ENCODE assay signal across 10 cellular contexts in the genomic region with DNA sequence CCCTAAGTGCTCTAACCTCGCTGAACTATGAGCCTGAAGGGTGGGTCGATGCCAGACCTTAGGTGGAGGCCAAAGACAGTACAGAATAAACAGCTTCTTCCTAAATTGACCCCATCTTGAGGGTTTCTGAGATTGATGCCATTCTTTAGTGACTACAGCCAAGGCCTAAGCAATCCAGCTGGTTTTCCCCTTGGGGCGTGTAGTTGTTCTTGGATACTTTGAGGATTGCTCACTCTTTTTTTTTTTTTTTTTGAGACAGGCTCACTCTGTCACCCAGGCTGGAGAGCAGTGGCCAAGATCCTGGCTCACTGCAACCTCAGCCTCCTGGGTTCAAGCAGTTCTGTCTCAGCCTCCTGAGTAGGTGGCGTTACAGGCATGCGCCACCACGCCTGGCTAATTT. TPM values are rescaled to one million over a fixed set of nuclear protein-coding genes. Genes with fewer than 3 reads are reported as not detected.
DNase-seq lines count a peak whose midpoint lies in the region; FAIRE-seq and TF ChIP-seq lines count a peak whose summit lies in the region.
"Had no signal": no experiment of that assay in that cellular context is flagged by ENCODE, and none has a peak within 500 bp of the region (broad histone marks: within the 10 kb centered on the region; RNA-seq: fewer than 3 reads in every experiment).

No MANE protein-coding gene starts in this region.

- H2AFZ ChIP-seq in osteoblast (ENCODE audit: low read length): no peak overlapping the region

- peak overlapping the region; percentile 82 for H3K4me2 ChIP-seq in osteoblast (ENCODE audit: insufficient read depth, low read length)

- H3K27me3 ChIP-seq in SJSA1 (replicated peaks) (no peaks in the 10 kb centered on the region), endodermal cell (ENCODE audit: control insufficient read depth, insufficient read depth, low read length, poor library complexity, severe bottlenecking) (no peaks in the 10 kb centered on the region), osteoblast (ENCODE audit: insufficient read depth, low read length) (no peaks in the 10 kb centered on the region)

- peaks cover 20% of the 10 kb centered on the region for H3K36me3 Mint-ChIP-seq in endodermal cell (ENCODE audit: low read depth)

- H3K4me3 ChIP-seq in SJSA1 (no peak overlapping the region), endodermal cell (ENCODE audit: low read length) (no peak overlapping the region), osteoblast (ENCODE audit: insufficient read depth, low read length) (no peak overlapping the region)
- H3K4me3 ChIP-seq: cardiac muscle cell had no signal

- H3K4me1 Mint-ChIP-seq in endodermal cell: peaks cover 25% of the 10 kb centered on the region

- H4K20me1 ChIP-seq in osteoblast (ENCODE audit: insufficient read depth, low read length): no peaks in the 10 kb centered on the region

- DNase-seq in ELR (ENCODE audit: low read depth): peak; percentile 88
- no peak for DNase-seq in SJSA1 (ENCODE audit: low read depth in 1 of 2, low spot score in 2 of 2)
- no peak for DNase-seq in endodermal cell
- peak; percentile 95 for DNase-seq in osteoblast (ENCODE audit: insufficient read length, low spot score, missing footprints)
- no peak for DNase-seq in urothelium cell line (ENCODE audit: low spot score)
- DNase-seq in NCI-H2081 treated with DMSO at 0.1 percent for 48 hours (lab: John Stamatoyannopoulos, UW): no peak
- DNase-seq in NK-92 (lab: John Stamatoyannopoulos, UW; ENCODE audit: unreplicated experiment): no peak
- DNase-seq: NCI-H524, stomach had no signal

- peaks cover 27% of the 10 kb centered on the region for H3K4me1 ChIP-seq in SJSA1 (replicated peaks)
- H3K4me1 ChIP-seq in endodermal cell (ENCODE audit: control insufficient read depth, insufficient read depth, low read length): peaks cover 9% of the 10 kb centered on the region
- peaks cover 38% of the 10 kb centered on the region for H3K4me1 ChIP-seq in osteoblast (ENCODE audit: insufficient read depth, low read length)

- H3K36me3 ChIP-seq in SJSA1: peaks cover 37% of the 10 kb centered on the region
- peaks cover 46% of the 10 kb centered on the region for H3K36me3 ChIP-seq in endodermal cell (ENCODE audit: control insufficient read depth, insufficient read depth, low read length)
- H3K36me3 ChIP-seq in osteoblast (ENCODE audit: insufficient read depth, low read length): peaks cover 32% of the 10 kb centered on the region

- H3K27me3 Mint-ChIP-seq in endodermal cell (ENCODE audit: insufficient read depth): peaks cover 34% of the 10 kb centered on the region

- H3K27ac Mint-ChIP-seq in endodermal cell: no peak overlapping the region

- 95 to 98% methylated on average over 6 of the region's 6 CpGs for WGBS in endodermal cell (ENCODE audit: insufficient coverage in 1 of 2, insufficient read length in 1 of 2), 2 experiments

- no peaks in the 10 kb centered on the region for H3K9me3 Mint-ChIP-seq in endodermal cell

- H3K9me3 ChIP-seq in SJSA1 (replicated peaks) (no peaks in the 10 kb centered on the region), endodermal cell (ENCODE audit: control insufficient read depth, low read length) (no peaks in the 10 kb centered on the region), osteoblast (ENCODE audit: low read depth, low read length) (no peaks in the 10 kb centered on the region)
- H3K9me3 ChIP-seq: stomach had no signal

- no peak for FAIRE-seq in urothelium cell line (lab: Jason Lieb, UNC)

- H3K27ac ChIP-seq in SJSA1 (0 out of 2 replicates have a peak overlapping the region, but pooled peaks have one; percentile 16), endodermal cell (ENCODE audit: low read depth, low read length) (no peak overlapping the region), osteoblast (ENCODE audit: low read depth, low read length) (peak overlapping the region; percentile 80)

- peak overlapping the region; percentile 84 for H3K4me3 Mint-ChIP-seq in endodermal cell

- TF ChIP-seq CTCF in endodermal cell (conservative IDR thresholded peaks at IDR 0.05) (no peak), osteoblast (IDR thresholded peaks at IDR 0.05; ENCODE audit: extremely low read depth, low read depth, low read length) (no peak)

- H3K9ac ChIP-seq in endodermal cell (ENCODE audit: extremely low read depth, low read length, poor library complexity, severe bottlenecking): no peak overlapping the region

- peaks cover 21% of the 10 kb centered on the region for H3K79me2 ChIP-seq in osteoblast (ENCODE audit: insufficient read depth, low read length)

RNA-seq across cellular contexts. Expression of gene OVCA2, which starts 2.0 kb away (rescaled TPM):
- 66.0 and 79.9 TPM in 2 replicates for total RNA-seq in SJSA1 (2014; rRNA removed; shearing (Covaris generic))
- total RNA-seq in endodermal cell (10 to 100 TPM; 19.8 to 27.5 TPM), osteoblast (59.0 and 61.3 TPM in 2 replicates)
- polyA plus RNA-seq in endodermal cell (2013, experiment 1 of 2): 24.3 TPM
- 24.8 TPM for polyA plus RNA-seq in endodermal cell (2013, experiment 2 of 2)

RNA-seq across cellular contexts. Expression of gene HIC1, which starts 11.1 kb away (rescaled TPM):
- total RNA-seq in SJSA1 (2014; rRNA removed; shearing (Covaris generic)): 28.8 and 31.3 TPM in 2 replicates
- under 1 TPM; 0.13 to 0.57 TPM for total RNA-seq in endodermal cell
- polyA plus RNA-seq in endodermal cell (2013, experiment 1 of 2): 0.64 TPM
- 0.21 TPM for polyA plus RNA-seq in endodermal cell (2013, experiment 2 of 2)
- total RNA-seq in osteoblast: 18.5 and 19.7 TPM in 2 replicates

RNA-seq across cellular contexts. Expression of gene DPH1, which starts 13.8 kb away (rescaled TPM):
- 21.0 and 24.9 TPM in 2 replicates for total RNA-seq in SJSA1 (2014; rRNA removed; shearing (Covaris generic))
- total RNA-seq in endodermal cell (10 to 100 TPM; 31.1 to 48.3 TPM), osteoblast (52.7 and 63.7 TPM in 2 replicates)
- 34.4 TPM for polyA plus RNA-seq in endodermal cell (2013, experiment 1 of 2)
- 26.5 TPM for polyA plus RNA-seq in endodermal cell (2013, experiment 2 of 2)

RNA-seq across cellular contexts. Expression of gene RTN4RL1, which starts 18.7 kb away (rescaled TPM):
- not detected in 2 replicates for total RNA-seq in SJSA1 (2014; rRNA removed; shearing (Covaris generic))
- total RNA-seq in endodermal cell (10 to 100 TPM; 18.2 to 19.6 TPM), osteoblast (1.1 and 1.5 TPM in 2 replicates)
- polyA plus RNA-seq in endodermal cell (2013, experiment 1 of 2): 5.4 TPM
- polyA plus RNA-seq in endodermal cell (2013, experiment 2 of 2): 7.7 TPM

Comparison
In these comparisons a context has a peak if more than half of its experiments do, and no peak if none do; other contexts are left out.
1. DNase-seq: peak in ELR (single experiment) and osteoblast (single experiment); none in SJSA1 (0 of 2), endodermal cell (single experiment), urothelium cell line (single experiment), NCI-H2081 treated with DMSO at 0.1 percent for 48 hours (single experiment) and NK-92 (single experiment).
2. RNA of gene HIC1, which starts 11.1 kb away (total RNA-seq): 28.8 to 31.3 TPM in SJSA1 and 18.5 to 19.7 TPM in osteoblast; 0.13 to 0.57 TPM in endodermal cell; every median in the first group is over 10 times any median in the second.